ENCODE assay signal across 1 cellular context in the genomic region with DNA sequence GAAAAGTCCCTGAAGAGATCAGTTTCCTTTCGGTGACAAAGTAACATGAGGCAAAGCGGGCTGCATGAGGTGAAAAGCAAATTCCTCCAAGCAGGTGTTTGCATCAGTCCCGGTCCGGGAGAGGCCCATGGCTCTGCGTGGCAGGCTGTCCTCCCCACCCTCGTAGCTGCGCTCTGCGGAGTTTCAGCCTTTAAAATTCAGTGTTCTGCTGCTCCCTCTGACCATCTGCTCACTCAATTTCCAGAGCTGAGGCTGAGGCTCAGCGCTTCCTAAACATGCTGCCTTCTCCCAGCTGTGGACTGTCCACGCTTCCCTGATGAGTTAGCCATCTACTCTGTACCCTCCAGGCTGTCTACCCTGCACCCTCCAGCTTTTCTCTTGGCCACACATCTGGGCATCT.
TF ChIP-seq lines count a peak whose summit lies in the region.

No MANE protein-coding gene starts in this region.

TF ChIP-seq in IMR-90, 13 proteins besides CTCF, POLR2A, EP300 and RAD21 (continued from another document):
- no peak for TF ChIP-seq BHLHE40 (IDR thresholded peaks at IDR 0.05; ENCODE audit: low read depth, low read length)
- no peak for TF ChIP-seq MAZ (IDR thresholded peaks at IDR 0.05; ENCODE audit: borderline replicate concordance, low read depth, low read length)
- no peak for TF ChIP-seq SMC3 (IDR thresholded peaks at IDR 0.05; ENCODE audit: low read depth, low read length)
- no peak for TF ChIP-seq MAFK (IDR thresholded peaks at IDR 0.05; ENCODE audit: low read depth, low read length)
- no peak for TF ChIP-seq NFE2L2 (IDR thresholded peaks at IDR 0.05; ENCODE audit: low read depth, low read length)
